In the genomic region with DNA sequence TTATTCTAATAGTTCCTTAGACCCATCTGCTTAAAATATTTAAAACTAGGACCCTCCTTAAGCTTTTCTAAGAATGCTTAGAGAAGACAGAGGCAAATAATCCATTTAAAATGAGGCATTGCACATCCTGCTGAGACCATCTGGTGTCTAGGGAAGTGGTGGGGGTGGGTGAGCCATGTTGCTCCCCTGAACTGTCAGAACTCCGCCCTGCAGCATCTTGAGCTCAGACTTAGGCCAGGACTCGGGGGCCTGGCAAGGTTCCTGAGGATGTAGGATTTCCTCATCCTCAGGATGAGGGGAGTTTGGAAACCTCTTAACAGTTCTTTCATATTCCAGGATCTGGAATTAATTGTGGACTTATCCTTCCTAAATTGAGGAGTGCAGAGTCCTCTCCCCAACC, we compare ENCODE assay signal across 24 cellular contexts. TPM values are rescaled to one million over a fixed set of nuclear protein-coding genes. Genes with fewer than 3 reads are reported as not detected.
"Had no signal": no experiment of that assay in that cellular context is flagged by ENCODE, and none has a peak within 500 bp of the region (broad histone marks: within the 10 kb centered on the region; RNA-seq: fewer than 3 reads in every experiment).

No MANE protein-coding gene starts in this region.

- H3K27me3 ChIP-seq: ovary had no signal

- H3K9me3 Mint-ChIP-seq: activated T-helper 17 cell treated with anti-CD3 and anti-CD28 coated beads, Interleukin-2, amount 50 U/mL, for 72 hours; mesothelial cell of epicardium had no signal

- H3K4me3 Mint-ChIP-seq: activated naive CD8-positive, alpha-beta T cell; activated T-cell treated with anti-CD3 and anti-CD28 coated beads, Interleukin-2, amount 50 U/mL, for 24 hours; activated T-helper 17 cell treated with anti-CD3 and anti-CD28 coated beads, Interleukin-2, amount 50 U/mL, for 72 hours; mesothelial cell of epicardium; naive thymus-derived CD8-positive, alpha-beta T cell had no signal

- H3K9me3 ChIP-seq: adrenal gland, ovary, prostate gland, thoracic aorta, upper lobe of right lung had no signal

- H3K27ac ChIP-seq: adrenal gland, coronary artery, epithelial cell of prostate, ovary, prostate gland, thoracic aorta, upper lobe of right lung had no signal

- H3K27ac Mint-ChIP-seq: activated naive CD8-positive, alpha-beta T cell; activated T-cell treated with anti-CD3 and anti-CD28 coated beads, Interleukin-2, amount 50 U/mL, for 24 hours; activated T-helper 17 cell treated with anti-CD3 and anti-CD28 coated beads, Interleukin-2, amount 50 U/mL, for 72 hours; mesothelial cell of epicardium; naive thymus-derived CD8-positive, alpha-beta T cell had no signal

- H3K4me1 ChIP-seq: adrenal gland, prostate gland had no signal

- H3K36me3 Mint-ChIP-seq: activated naive CD8-positive, alpha-beta T cell; mesothelial cell of epicardium; naive thymus-derived CD8-positive, alpha-beta T cell had no signal

- H3K36me3 ChIP-seq: adrenal gland, ovary, prostate gland, thoracic aorta, upper lobe of right lung had no signal

- H3K4me1 Mint-ChIP-seq: activated T-helper 17 cell treated with anti-CD3 and anti-CD28 coated beads, Interleukin-2, amount 50 U/mL, for 72 hours had no signal

- DNase-seq: activated CD4-positive, alpha-beta T cell treated with anti-CD3 and anti-CD28 coated beads for 1 hour; activated CD8-positive, alpha-beta memory T cell treated with anti-CD3 and anti-CD28 coated beads, Interleukin-2, amount 50 U/mL, for 4 hours; activated T-cell treated with anti-CD3 and anti-CD28 coated beads, Interleukin-2, amount 50 U/mL, for 24 hours; adrenal gland; central memory CD4-positive, alpha-beta T cell; foreskin melanocyte; hippocampal formation; left ventricle myocardium superior; mammary epithelial cell; naive thymus-derived CD8-positive, alpha-beta T cell; ovary; stimulated activated CD4-positive, alpha-beta T cell treated with anti-CD3 and anti-CD28 coated beads, Interleukin-4, amount 100 ng/mL, for 24 hours; stimulated activated naive CD4-positive, alpha-beta T cell treated with Interleukin-2 at 50 U/mL for 16 hours; T-helper 1 cell; upper lobe of right lung had no signal

- H3K4me3 ChIP-seq: adrenal gland, coronary artery, ovary, prostate gland, thoracic aorta, upper lobe of right lung had no signal

- FAIRE-seq: astrocyte, TTC549 had no signal

RNA-seq across cellular contexts. Expression of gene TLL1, which starts 6.5 kb away (rescaled TPM):
- total RNA-seq: activated T-helper 17 cell treated with anti-CD3 and anti-CD28 coated beads, Interleukin-2, amount 50 U/mL, for 72 hours; naive thymus-derived CD8-positive, alpha-beta T cell had no signal
- polyA plus RNA-seq: naive thymus-derived CD8-positive, alpha-beta T cell had no signal
